28 cellular contexts compared by ENCODE assay signal in the genomic region with DNA sequence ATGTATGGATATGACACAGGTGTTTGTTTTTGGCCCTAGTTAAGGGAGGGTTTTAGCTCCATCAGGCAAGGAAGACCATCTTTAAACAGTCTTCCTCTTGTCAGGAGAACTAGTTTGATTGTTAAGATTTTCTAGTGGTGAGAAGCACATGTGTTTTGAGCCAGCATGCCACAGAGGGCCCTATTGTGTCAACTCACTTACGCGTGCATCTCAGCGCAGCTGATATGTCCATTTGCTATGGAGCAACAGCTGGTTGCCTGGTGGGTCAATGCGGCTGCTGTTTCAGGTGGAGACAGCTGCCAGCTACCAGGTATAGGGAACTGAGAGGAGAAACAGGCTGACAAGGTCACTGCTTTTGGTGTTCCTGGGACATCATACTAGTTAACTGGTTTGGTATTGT.
"Had no signal": no experiment of that assay in that cellular context is flagged by ENCODE, and none has a peak within 500 bp of the region (broad histone marks: within the 10 kb centered on the region; RNA-seq: fewer than 3 reads in every experiment).

No MANE protein-coding gene starts in this region.

- H3K27ac Mint-ChIP-seq: activated B cell treated with CpG ODN at 0.5 μM for 24 hours; activated CD4-positive, alpha-beta T cell treated with anti-CD3 and anti-CD28 coated beads, Interleukin-2, amount 10 ng/mL, durations not matched to agents 7 days and 5 days; activated CD8-positive, alpha-beta T cell treated with anti-CD3 and anti-CD28 coated beads for 36 hours; activated naive CD4-positive, alpha-beta T cell treated with anti-CD3 and anti-CD28 coated beads, Interleukin-2, amount 50 U/mL, for 24 hours; activated naive CD8-positive, alpha-beta T cell treated with anti-CD3 and anti-CD28 coated beads, Interleukin-2, amount 50 U/mL, for 24 hours; activated T-helper 1 cell treated with anti-CD3 and anti-CD28 coated beads, Interleukin-12 subunit alpha, Interleukin-12 subunit beta, Interleukin-2, Interleukin-4 antibody, amounts not matched to agents 30 ng/mL and 10 ng/mL and 1 ng/mL, durations not matched to agents 14 hours and 24 hours and 36 hours; T-cell had no signal

- H3K9me3 Mint-ChIP-seq: activated B cell treated with CpG ODN at 0.5 μM for 24 hours; activated CD4-positive, alpha-beta T cell treated with anti-CD3 and anti-CD28 coated beads, Interleukin-2, amount 10 ng/mL, durations not matched to agents 7 days and 5 days; activated CD8-positive, alpha-beta T cell treated with anti-CD3 and anti-CD28 coated beads for 36 hours; activated naive CD4-positive, alpha-beta T cell treated with anti-CD3 and anti-CD28 coated beads, Interleukin-2, amount 50 U/mL, for 24 hours; activated naive CD8-positive, alpha-beta T cell treated with anti-CD3 and anti-CD28 coated beads, Interleukin-2, amount 50 U/mL, for 24 hours; activated T-helper 1 cell treated with anti-CD3 and anti-CD28 coated beads, Interleukin-12 subunit alpha, Interleukin-12 subunit beta, Interleukin-2, Interleukin-4 antibody, amounts not matched to agents 30 ng/mL and 10 ng/mL and 1 ng/mL, durations not matched to agents 14 hours and 24 hours and 36 hours; T-cell had no signal

- H3K27me3 Mint-ChIP-seq: activated B cell treated with CpG ODN at 0.5 μM for 24 hours; activated naive CD4-positive, alpha-beta T cell treated with anti-CD3 and anti-CD28 coated beads, Interleukin-2, amount 50 U/mL, for 24 hours; activated naive CD8-positive, alpha-beta T cell treated with anti-CD3 and anti-CD28 coated beads, Interleukin-2, amount 50 U/mL, for 24 hours had no signal

- H3K27ac ChIP-seq: cardiac muscle cell, SK-N-MC had no signal

- ATAC-seq: activated CD8-positive, alpha-beta T cell treated with anti-CD3 and anti-CD28 coated beads for 36 hours; activated naive CD8-positive, alpha-beta T cell treated with anti-CD3 and anti-CD28 coated beads, Interleukin-2, amount 50 U/mL, for 24 hours; PC-3; T-cell had no signal

- H3K36me3 ChIP-seq: cardiac muscle cell had no signal

- DNase-seq: activated B cell treated with CpG ODN at 0.5 μM for 24 hours; activated CD4-positive, alpha-beta T cell treated with anti-CD3 and anti-CD28 coated beads for 1 hour; activated CD4-positive, alpha-beta T cell treated with anti-CD3 and anti-CD28 coated beads, Interleukin-2, amount 10 ng/mL, durations not matched to agents 7 days and 5 days; activated CD8-positive, alpha-beta memory T cell treated with anti-CD3 and anti-CD28 coated beads, Interleukin-2, amount 50 U/mL, for 48 hours; activated CD8-positive, alpha-beta T cell treated with anti-CD3 and anti-CD28 coated beads for 36 hours; activated effector memory CD4-positive, alpha-beta T cell treated with Interleukin-2 at 50 U/mL for 16 hours; activated naive CD4-positive, alpha-beta T cell; activated naive CD8-positive, alpha-beta T cell treated with anti-CD3 and anti-CD28 coated beads, Interleukin-2, amount 50 U/mL, for 24 hours; activated T-cell treated with anti-CD3 and anti-CD28 coated beads, Interleukin-2, amount 50 U/mL, for 1 hour; amniotic stem cell; cerebellar nuclear complex; IMR-90; Kasumi-1; KBM-7; NCI-H1105 treated with DMSO at 0.1 percent for 48 hours; NCI-H1436 treated with DMSO at 0.1 percent for 48 hours; NCI-H187 treated with DMSO at 0.1 percent for 48 hours; NCI-H2081 treated with DMSO at 0.1 percent for 48 hours; NCI-H526 treated with DMSO at 0.1 percent for 48 hours; PC-3; SHP77 treated with DMSO at 0.1 percent for 48 hours; T-cell; T-helper 2 cell; T1000 had no signal

- H3K4me1 Mint-ChIP-seq: activated B cell treated with CpG ODN at 0.5 μM for 24 hours; activated CD4-positive, alpha-beta T cell treated with anti-CD3 and anti-CD28 coated beads, Interleukin-2, amount 10 ng/mL, durations not matched to agents 7 days and 5 days; activated naive CD4-positive, alpha-beta T cell treated with anti-CD3 and anti-CD28 coated beads, Interleukin-2, amount 50 U/mL, for 24 hours; activated naive CD8-positive, alpha-beta T cell treated with anti-CD3 and anti-CD28 coated beads, Interleukin-2, amount 50 U/mL, for 24 hours; T-cell had no signal

- H3K4me3 ChIP-seq: cardiac muscle cell, SK-N-MC had no signal

- H3K4me3 Mint-ChIP-seq: activated B cell treated with CpG ODN at 0.5 μM for 24 hours; activated CD4-positive, alpha-beta T cell treated with anti-CD3 and anti-CD28 coated beads, Interleukin-2, amount 10 ng/mL, durations not matched to agents 7 days and 5 days; activated CD8-positive, alpha-beta T cell treated with anti-CD3 and anti-CD28 coated beads for 36 hours; activated naive CD4-positive, alpha-beta T cell treated with anti-CD3 and anti-CD28 coated beads, Interleukin-2, amount 50 U/mL, for 24 hours; activated naive CD8-positive, alpha-beta T cell treated with anti-CD3 and anti-CD28 coated beads, Interleukin-2, amount 50 U/mL, for 24 hours; activated T-helper 1 cell treated with anti-CD3 and anti-CD28 coated beads, Interleukin-12 subunit alpha, Interleukin-12 subunit beta, Interleukin-2, Interleukin-4 antibody, amounts not matched to agents 30 ng/mL and 10 ng/mL and 1 ng/mL, durations not matched to agents 14 hours and 24 hours and 36 hours; T-cell had no signal

- H3K27me3 ChIP-seq: cardiac muscle cell had no signal

- H3K36me3 Mint-ChIP-seq: activated naive CD4-positive, alpha-beta T cell treated with anti-CD3 and anti-CD28 coated beads, Interleukin-2, amount 50 U/mL, for 24 hours; T-cell had no signal
